ENCODE assay signal across 32 cellular contexts in genomic region chr1:18746981-18747380, GRCh38.
"Had no signal": no experiment of that assay in that cellular context is flagged by ENCODE, and none has a peak within 500 bp of the region (broad histone marks: within the 10 kb centered on the region; RNA-seq: fewer than 3 reads in every experiment).

No MANE protein-coding gene starts in this region.

- H2AFZ ChIP-seq: neural progenitor cell, parathyroid adenoma had no signal

- H3K9ac ChIP-seq: neural progenitor cell, parathyroid adenoma had no signal

- H3K36me3 ChIP-seq: neural progenitor cell, ovary, right lobe of liver, sigmoid colon, spleen, suprapubic skin, tibial artery, transverse colon, upper lobe of right lung, uterus had no signal

- DNase-seq: natural killer cell; occipital lobe; ovary; posterior cingulate gyrus; psoas muscle; right cardiac atrium; right lobe of liver; sigmoid colon; spleen; stimulated activated CD4-positive, alpha-beta T cell treated with anti-CD3 and anti-CD28 coated beads, Interleukin-12 subunit alpha, Interleukin-12 subunit beta, amount 100 ng/mL, for 4 hours; stimulated activated CD4-positive, alpha-beta T cell treated with anti-CD3 and anti-CD28 coated beads, Interleukin-1b, Interleukin-23, amount 100 ng/mL, for 48 hours; stimulated activated CD4-positive, alpha-beta T cell treated with anti-CD3 and anti-CD28 coated beads, Interleukin-4, amount 100 ng/mL, for 1 hour; stimulated activated CD4-positive, alpha-beta T cell treated with anti-CD3 and anti-CD28 coated beads, Interleukin-4, amount 100 ng/mL, for 4 hours; stimulated activated CD8-positive, alpha-beta memory T cell treated with anti-CD3 and anti-CD28 coated beads, Interleukin-4, amount 100 ng/mL, for 48 hours; stimulated activated naive CD4-positive, alpha-beta T cell; stimulated activated naive CD8-positive, alpha-beta T cell treated with anti-CD3 and anti-CD28 coated beads, Interleukin-15, amount 100 ng/mL, for 72 hours; stimulated activated naive CD8-positive, alpha-beta T cell treated with anti-CD3 and anti-CD28 coated beads, Interleukin-15, Interleukin-2, amounts not matched to agents 100 U/mL and 50 U/mL, for 24 hours; substantia nigra; testis; tibial artery; transverse colon; upper lobe of right lung; uterus had no signal

- H3K9me3 ChIP-seq: ovary, psoas muscle, right lobe of liver, testis, transverse colon, upper lobe of right lung, uterus had no signal

- H3K4me1 Mint-ChIP-seq: natural killer cell; stimulated activated memory B cell treated with anti-CD40 and anti-IgM and Interleukin-4, amounts not matched to agents 10 μg/mL and 1 μg/mL and 100 μg/mL, for 72 hours; stimulated activated naive CD8-positive, alpha-beta T cell treated with anti-CD3 and anti-CD28 coated beads, Interleukin-15, amount 100 ng/mL, for 72 hours had no signal

- H3K4me2 ChIP-seq: neural progenitor cell, smooth muscle cell had no signal

- H3K27ac Mint-ChIP-seq: natural killer cell; neural progenitor cell; progenitor cell of endocrine pancreas; stimulated activated memory B cell treated with anti-CD40 and anti-IgM and Interleukin-4, amounts not matched to agents 10 μg/mL and 1 μg/mL and 100 μg/mL, for 72 hours; stimulated activated naive CD8-positive, alpha-beta T cell treated with anti-CD3 and anti-CD28 coated beads, Interleukin-15, amount 100 ng/mL, for 72 hours; type B pancreatic cell had no signal

- H3K27ac ChIP-seq: neural progenitor cell, ovary, parathyroid adenoma, psoas muscle, right lobe of liver, sigmoid colon, skin epidermis, spleen, suprapubic skin, testis, tibial artery, transverse colon, upper lobe of right lung, uterus had no signal

- H3K27me3 ChIP-seq: ovary, right lobe of liver, testis, uterus had no signal

- H3K79me2 ChIP-seq: parathyroid adenoma had no signal

- ATAC-seq: natural killer cell; psoas muscle; right cardiac atrium; right lobe of liver; stimulated activated memory B cell treated with anti-CD40 and anti-IgM and Interleukin-4, amounts not matched to agents 10 μg/mL and 1 μg/mL and 100 μg/mL, for 72 hours; stimulated activated naive CD8-positive, alpha-beta T cell treated with anti-CD3 and anti-CD28 coated beads, Interleukin-15, amount 100 ng/mL, for 72 hours; stimulated activated naive CD8-positive, alpha-beta T cell treated with anti-CD3 and anti-CD28 coated beads, Interleukin-15, Interleukin-2, amounts not matched to agents 100 U/mL and 50 U/mL, for 24 hours; upper lobe of right lung had no signal

- H3K9me3 Mint-ChIP-seq: neural progenitor cell, type B pancreatic cell had no signal

- H3K4me1 ChIP-seq: parathyroid adenoma, psoas muscle, right lobe of liver, sigmoid colon, spleen, suprapubic skin, testis, tibial artery, upper lobe of right lung, uterus had no signal

- H3K4me3 Mint-ChIP-seq: natural killer cell; nephron; neural progenitor cell; stimulated activated memory B cell treated with anti-CD40 and anti-IgM and Interleukin-4, amounts not matched to agents 10 μg/mL and 1 μg/mL and 100 μg/mL, for 72 hours; stimulated activated naive CD8-positive, alpha-beta T cell treated with anti-CD3 and anti-CD28 coated beads, Interleukin-15, amount 100 ng/mL, for 72 hours; type B pancreatic cell had no signal

- H3K36me3 Mint-ChIP-seq: natural killer cell; neural progenitor cell; stimulated activated memory B cell treated with anti-CD40 and anti-IgM and Interleukin-4, amounts not matched to agents 10 μg/mL and 1 μg/mL and 100 μg/mL, for 72 hours; type B pancreatic cell had no signal

- H3K4me3 ChIP-seq: neural progenitor cell, ovary, psoas muscle, right lobe of liver, sigmoid colon, skin epidermis, smooth muscle cell, spleen, suprapubic skin, testis, tibial artery, transverse colon, upper lobe of right lung, uterus had no signal
